ENCODE assay signal across 11 cellular contexts in the genomic region with DNA sequence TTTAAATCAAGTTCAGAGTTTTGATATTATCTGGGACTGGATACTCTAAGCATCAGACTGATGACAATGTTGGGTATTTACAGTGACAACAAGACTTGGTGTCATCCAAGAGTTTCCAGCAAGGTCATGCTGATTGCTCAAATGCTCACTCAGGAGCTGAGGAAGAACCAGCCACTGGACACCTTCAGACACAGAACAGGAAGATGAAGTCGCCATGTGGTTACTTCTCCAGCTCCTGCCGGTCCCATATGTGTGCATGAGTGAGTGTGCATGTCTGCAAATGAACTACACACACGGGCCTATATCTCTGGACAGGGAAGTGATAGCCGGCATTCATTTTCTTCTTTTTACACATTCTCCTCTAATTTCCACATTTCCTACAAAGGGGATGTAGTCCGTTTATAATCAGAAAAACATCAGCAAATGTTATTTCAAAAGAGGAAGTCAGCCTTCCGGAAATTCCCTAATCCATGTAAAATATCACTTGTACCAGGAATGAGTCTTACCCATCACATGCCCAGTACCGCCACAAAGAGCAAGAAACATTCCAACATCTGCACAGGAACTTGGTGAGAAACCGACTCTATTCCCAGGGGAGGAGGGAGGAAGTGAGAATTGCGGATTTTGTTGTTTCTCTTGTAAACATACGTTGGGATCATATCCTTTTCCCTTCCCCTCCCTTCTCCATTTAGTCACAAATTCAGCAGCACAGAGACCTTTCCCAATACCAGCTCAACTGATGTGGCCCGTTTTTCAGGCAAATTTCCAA. TPM values are rescaled to one million over a fixed set of nuclear protein-coding genes. Genes with fewer than 3 reads are reported as not detected.
DNase-seq lines count a peak whose midpoint lies in the region; ATAC-seq and TF ChIP-seq lines count a peak whose summit lies in the region.
"Had no signal": no experiment of that assay in that cellular context is flagged by ENCODE, and none has a peak within 500 bp of the region (broad histone marks: within the 10 kb centered on the region; RNA-seq: fewer than 3 reads in every experiment).

No MANE protein-coding gene starts in this region.

- H3K27me3 Mint-ChIP-seq in CD8-positive, alpha-beta memory T cell = peaks cover 6 to 27% of the 10 kb centered on the region in 2 donors

- H3K18ac ChIP-seq in trophoblast cell (ENCODE audit: low read length) = no peak overlapping the region

- ATAC-seq in HG02938 (IDR thresholded peaks at IDR 0.05; ENCODE audit: unreplicated experiment) = no peak
- no peak for ATAC-seq in activated CD4-positive, CD25-positive, alpha-beta regulatory T cell treated with anti-CD3 and anti-CD28 coated beads, Interleukin-2, amount 50 U/mL, for 24 hours

- no peak overlapping the region for H4K8ac ChIP-seq in trophoblast cell (ENCODE audit: low read depth, low read length)

- TF ChIP-seq CTCF in epithelial cell of esophagus (IDR thresholded peaks at IDR 0.05; ENCODE audit: insufficient read depth, low read depth, low read length, missing control alignments) = no peak

- POLR2A ChIA-PET in CD8-positive, alpha-beta memory T cell (lab: Charles Lee) = no interaction called here

- H3K27ac ChIP-seq in trophoblast cell (ENCODE audit: low read depth, low read length) = no peak overlapping the region
- H3K27ac ChIP-seq in CD8-positive, alpha-beta memory T cell (ENCODE audit: low read depth, low read length) = no peak overlapping the region

- no peak overlapping the region for H4K12ac ChIP-seq in trophoblast cell (ENCODE audit: low read depth, low read length)

- no peaks in the 10 kb centered on the region for H3K79me2 ChIP-seq in trophoblast cell (ENCODE audit: control insufficient read depth, insufficient read depth, low read length, poor library complexity)

- H3K4me1 Mint-ChIP-seq in CD8-positive, alpha-beta memory T cell = no peaks in the 10 kb centered on the region

- H3K9me3 ChIP-seq in trophoblast cell (ENCODE audit: insufficient read depth, low read depth, low read length) = no peaks in the 10 kb centered on the region
- no peaks in the 10 kb centered on the region for H3K9me3 ChIP-seq in CD8-positive, alpha-beta memory T cell (ENCODE audit: low read length)

- no peak overlapping the region for H2BK120ac ChIP-seq in trophoblast cell (ENCODE audit: insufficient read depth, low read length, poor library complexity)

- CTCF ChIA-PET in CD8-positive, alpha-beta memory T cell (lab: Charles Lee) = interaction anchor here (0.9 kb wide), 1 partner anchor 16 kb away, joined by 3 read pairs; no protein-coding TSS in a partner anchor

- no peaks in the 10 kb centered on the region for H3K79me1 ChIP-seq in trophoblast cell (ENCODE audit: low read length)

- no peak overlapping the region for H3K9ac ChIP-seq in trophoblast cell (ENCODE audit: low read length)

- H2AK5ac ChIP-seq in trophoblast cell (ENCODE audit: low read length) = no peak overlapping the region

- no peak overlapping the region for H4K91ac ChIP-seq in trophoblast cell (ENCODE audit: low read depth, low read length)

- H3K14ac ChIP-seq in trophoblast cell (ENCODE audit: low read length) = no peak overlapping the region

- H3K4me3 ChIP-seq in epithelial cell of esophagus (ENCODE audit: low read length) = no peak overlapping the region
- no peak overlapping the region for H3K4me3 ChIP-seq in trophoblast cell (ENCODE audit: low read depth, low read length)
- no peak overlapping the region for H3K4me3 ChIP-seq in CD8-positive, alpha-beta memory T cell (ENCODE audit: low read length)

- no peak overlapping the region for H2BK5ac ChIP-seq in trophoblast cell (ENCODE audit: low read depth, low read length, poor library complexity)

- H3K27ac Mint-ChIP-seq in CD8-positive, alpha-beta memory T cell = no peak overlapping the region

- H3K4ac ChIP-seq in trophoblast cell (ENCODE audit: low read depth, low read length) = no peak overlapping the region

- H3K36me3 ChIP-seq in trophoblast cell (ENCODE audit: control insufficient read depth in 1 of 2, insufficient read depth in 2 of 2, low read length in 2 of 2) = no peaks in the 10 kb centered on the region
- H3K36me3 ChIP-seq in CD8-positive, alpha-beta memory T cell (ENCODE audit: insufficient read depth, low read length) = no peaks in the 10 kb centered on the region

- no peaks in the 10 kb centered on the region for H3K27me3 ChIP-seq in trophoblast cell (ENCODE audit: insufficient read depth, low read length)
- H3K27me3 ChIP-seq in CD8-positive, alpha-beta memory T cell (ENCODE audit: insufficient read depth, low read length, poor library complexity, severe bottlenecking) = no peaks in the 10 kb centered on the region

- H3K4me2 ChIP-seq in trophoblast cell (ENCODE audit: low read length) = no peak overlapping the region

- no CpG with 5 or more reads among the region's 11 CpGs for WGBS in trophoblast cell (ENCODE audit: extremely low coverage, insufficient coverage, insufficient read length)

- no peaks in the 10 kb centered on the region for H3K36me3 Mint-ChIP-seq in CD8-positive, alpha-beta memory T cell

- H3K4me1 ChIP-seq in trophoblast cell (ENCODE audit: control insufficient read depth in 1 of 2, insufficient read depth in 2 of 2, low read length in 2 of 2) = no peaks in the 10 kb centered on the region
- no peaks in the 10 kb centered on the region for H3K4me1 ChIP-seq in CD8-positive, alpha-beta memory T cell (ENCODE audit: insufficient read depth, low read length)

- no peak overlapping the region for H2AFZ ChIP-seq in trophoblast cell (ENCODE audit: insufficient read depth, low read length, poor library complexity)

- no peak overlapping the region for H3K23ac ChIP-seq in trophoblast cell (ENCODE audit: low read length)

- H3K9me3 Mint-ChIP-seq in CD8-positive, alpha-beta memory T cell = no peaks in the 10 kb centered on the region

- H2BK12ac ChIP-seq in trophoblast cell (ENCODE audit: low read length) = no peak overlapping the region

- no peak overlapping the region for H3K4me3 Mint-ChIP-seq in CD8-positive, alpha-beta memory T cell

- DNase-seq in EL (peak; percentile 88), NOMO-1 (lab: John Stamatoyannopoulos, UW; ENCODE audit: unreplicated experiment in 2 of 2) (peak; percentile 37), epithelial cell of esophagus (ENCODE audit: low read depth) (peak; percentile 15), trophoblast cell (peak; percentile 8 to 39)
- DNase-seq in stimulated activated CD4-positive, alpha-beta T cell treated with anti-CD3 and anti-CD28 coated beads, Interleukin-2, amount 100 ng/mL, for 24 hours = no peak
- no peak for DNase-seq in CD8-positive, alpha-beta memory T cell
- DNase-seq: activated naive CD4-positive, alpha-beta T cell; NCI-H2029 treated with DMSO at 0.1 percent for 48 hours had no signal

RNA-seq across cellular contexts. Expression of a gene that starts 10.8 kb away (rescaled TPM):
- polyA plus RNA-seq in trophoblast cell (2013) = 0.01 and 0.03 TPM in 2 replicates
- total RNA-seq in CD8-positive, alpha-beta memory T cell = not detected
- polyA plus RNA-seq in CD8-positive, alpha-beta memory T cell = not detected
- polyA plus RNA-seq: neural cell had no signal

Comparison
In these comparisons a context has a peak if more than half of its experiments do, and no peak if none do; other contexts are left out.
1. DNase-seq: peak in EL (single experiment), NOMO-1 (2 of 2), epithelial cell of esophagus (single experiment) and trophoblast cell (2 of 2); none in stimulated activated CD4-positive, alpha-beta T cell treated with anti-CD3 and anti-CD28 coated beads, Interleukin-2, amount 100 ng/mL, for 24 hours (0 of 2) and CD8-positive, alpha-beta memory T cell (0 of 5).